Comparison of ENCODE assay signal across 19 cellular contexts in the genomic region with DNA sequence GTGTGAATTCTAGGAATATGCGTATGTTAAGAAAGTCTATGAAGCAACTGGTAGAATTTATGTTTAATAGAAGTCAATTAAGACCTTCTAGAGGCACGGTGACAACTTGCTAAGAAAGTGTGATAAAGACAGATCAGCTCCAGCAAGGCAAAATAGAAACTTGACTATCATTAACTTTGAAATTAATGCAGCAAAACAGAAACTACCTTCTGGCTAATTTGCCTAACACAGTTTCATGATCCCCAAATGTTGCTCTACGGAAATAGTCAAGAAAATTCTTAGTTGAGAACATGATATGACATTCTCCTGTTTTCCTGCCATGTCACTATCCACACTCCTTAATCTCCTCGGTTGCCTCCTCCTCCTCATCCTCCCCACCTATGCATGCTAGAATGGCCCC. TPM values are rescaled to one million over a fixed set of nuclear protein-coding genes. Genes with fewer than 3 reads are reported as not detected.
DNase-seq lines count a peak whose midpoint lies in the region; ATAC-seq, FAIRE-seq and TF ChIP-seq lines count a peak whose summit lies in the region.
"Had no signal": no experiment of that assay in that cellular context is flagged by ENCODE, and none has a peak within 500 bp of the region (broad histone marks: within the 10 kb centered on the region; RNA-seq: fewer than 3 reads in every experiment).

No MANE protein-coding gene starts in this region.

- peaks cover 67% of the 10 kb centered on the region for H3K79me2 ChIP-seq in astrocyte (ENCODE audit: insufficient read depth, low read length)
- peaks cover 76% of the 10 kb centered on the region for H3K79me2 ChIP-seq in hepatocyte

- peaks cover 6% of the 10 kb centered on the region for H4K20me1 ChIP-seq in astrocyte (ENCODE audit: insufficient read depth, low read length)
- H4K20me1 ChIP-seq in hepatocyte (ENCODE audit: insufficient read depth, poor library complexity, severe bottlenecking), result peaks cover 9% of the 10 kb centered on the region

- peaks cover 4% of the 10 kb centered on the region for H3K9me3 Mint-ChIP-seq in astrocyte (ENCODE audit: unreplicated experiment)
- H3K9me3 Mint-ChIP-seq: mesothelial cell of epicardium had no signal

- peaks cover 32% of the 10 kb centered on the region for H3K4me1 ChIP-seq in astrocyte (ENCODE audit: insufficient read depth, low read length)
- H3K4me1 ChIP-seq in hepatocyte (ENCODE audit: insufficient read depth), result peaks cover 6% of the 10 kb centered on the region
- H3K4me1 ChIP-seq: uterus had no signal

- CTCF ChIA-PET in HEK293T (lab: Yijun Ruan, JAX), result no interaction called here

- no peaks in the 10 kb centered on the region for H3K9me2 ChIP-seq in hepatocyte (replicated peaks; ENCODE audit: insufficient read depth)

- FAIRE-seq in astrocyte (lab: Jason Lieb, UNC), result no peak
- FAIRE-seq: keratinocyte had no signal

- H3K9me3 ChIP-seq in astrocyte (ENCODE audit: insufficient read depth, low read depth, low read length), result no peaks in the 10 kb centered on the region
- H3K9me3 ChIP-seq in hepatocyte (ENCODE audit: low read depth), result no peaks in the 10 kb centered on the region
- H3K9me3 ChIP-seq: esophagus squamous epithelium, heart left ventricle, MG63, uterus had no signal

- H3K27me3 ChIP-seq in astrocyte (ENCODE audit: insufficient read depth, low read length), result no peaks in the 10 kb centered on the region
- H3K27me3 ChIP-seq in hepatocyte, result no peaks in the 10 kb centered on the region
- H3K27me3 ChIP-seq: MG63, uterus had no signal

- H3K4me3 Mint-ChIP-seq in astrocyte (ENCODE audit: unreplicated experiment), result no peak overlapping the region
- H3K4me3 Mint-ChIP-seq: mesothelial cell of epicardium had no signal

- in situ Hi-C loops in GM13977 (cut with MboI; ENCODE audit: low pct_unique_long_range_greater_than_20kb, low sequenced_read_pairs, unreplicated experiment), result no loop called here

- H3K27ac ChIP-seq in astrocyte (ENCODE audit: low read depth, low read length) (no peak overlapping the region), hepatocyte (no peak overlapping the region)
- H3K27ac ChIP-seq: esophagus squamous epithelium, heart left ventricle, uterus had no signal

- peak; percentile 28 for ATAC-seq in GM19351 (IDR thresholded peaks at IDR 0.05; ENCODE audit: unreplicated experiment)
- peak; percentile 31 for ATAC-seq in HG03095 (IDR thresholded peaks at IDR 0.05; ENCODE audit: unreplicated experiment)
- ATAC-seq in GM19328 (IDR thresholded peaks at IDR 0.05; ENCODE audit: unreplicated experiment), result no peak
- ATAC-seq: heart left ventricle had no signal

- no peaks in the 10 kb centered on the region for H3K36me3 Mint-ChIP-seq in astrocyte (ENCODE audit: low read depth, unreplicated experiment)
- H3K36me3 Mint-ChIP-seq: mesothelial cell of epicardium had no signal

- POLR2A ChIA-PET in HEK293T (lab: Yijun Ruan, JAX), result no interaction called here

- TF ChIP-seq CTCF in GM13977 (IDR thresholded peaks at IDR 0.05; ENCODE audit: extremely low read depth, insufficient read depth, missing control alignments), result no peak
- no peak for TF ChIP-seq CTCF in astrocyte (IDR thresholded peaks at IDR 0.05; ENCODE audit: insufficient read depth, low read depth, low read length)
- TF ChIP-seq CTCF in hepatocyte (IDR thresholded peaks at IDR 0.05; ENCODE audit: poor library complexity), result no peak

- WGBS in hepatocyte (ENCODE audit: low lambda C conversion rate, missing lambda C conversion rate), result 93% methylated on average over 4 of the region's 4 CpGs

- H3K36me3 ChIP-seq in astrocyte (ENCODE audit: insufficient read depth, low read length) (no peaks in the 10 kb centered on the region), hepatocyte (replicated peaks; ENCODE audit: insufficient read depth, low read depth) (no peaks in the 10 kb centered on the region)
- H3K36me3 ChIP-seq: esophagus squamous epithelium, heart left ventricle, MG63, uterus had no signal

- H3K4me2 ChIP-seq in astrocyte (ENCODE audit: low read length), result no peak overlapping the region
- no peak overlapping the region for H3K4me2 ChIP-seq in hepatocyte

- H3K27me3 Mint-ChIP-seq in astrocyte (ENCODE audit: low read depth, unreplicated experiment), result no peaks in the 10 kb centered on the region

- peak overlapping the region; percentile 6 for H3K27ac Mint-ChIP-seq in astrocyte (ENCODE audit: unreplicated experiment)
- H3K27ac Mint-ChIP-seq: mesothelial cell of epicardium had no signal

- H2AFZ ChIP-seq in astrocyte (ENCODE audit: low read depth, low read length) (no peak overlapping the region), hepatocyte (no peak overlapping the region)

- DNase-seq in GM13977 (ENCODE audit: low spot score), result peak; percentile 24
- no peak for DNase-seq in astrocyte (ENCODE audit: low read depth)
- DNase-seq in mesenteric fat pad (ENCODE audit: low spot score), result no peak
- no peak for DNase-seq in HEK293T (ENCODE audit: extremely low spot score)
- DNase-seq in hepatocyte (ENCODE audit: low spot score), result no peak
- DNase-seq: activated CD4-positive, CD25-positive, alpha-beta regulatory T cell treated with anti-CD3 and anti-CD28 coated beads, Interleukin-2, amount 50 U/mL, for 72 hours; activated naive CD4-positive, alpha-beta T cell; esophagus squamous epithelium; heart left ventricle; MG63; NCI-H2029; NCI-H526 treated with DMSO at 0.1 percent for 48 hours; T-helper 2 cell; uterus had no signal

- peaks cover 29% of the 10 kb centered on the region for H3K4me1 Mint-ChIP-seq in astrocyte (ENCODE audit: low read depth, unreplicated experiment)

- H3K4me3 ChIP-seq in astrocyte (ENCODE audit: insufficient read depth, low read depth, low read length) (no peak overlapping the region), hepatocyte (no peak overlapping the region)
- H3K4me3 ChIP-seq: esophagus squamous epithelium, heart left ventricle, MG63, uterus had no signal

- no peak overlapping the region for H3K9ac ChIP-seq in astrocyte (ENCODE audit: low read length)

TF ChIP-seq in HEK293T, 16 proteins besides CTCF, POLR2A, EP300 and RAD21:
- TF ChIP-seq TARDBP (IDR thresholded peaks at IDR 0.05), result no peak
- TF ChIP-seq HDGF (IDR thresholded peaks at IDR 0.05; ENCODE audit: borderline replicate concordance), result no peak
- TF ChIP-seq, protein P1, sequence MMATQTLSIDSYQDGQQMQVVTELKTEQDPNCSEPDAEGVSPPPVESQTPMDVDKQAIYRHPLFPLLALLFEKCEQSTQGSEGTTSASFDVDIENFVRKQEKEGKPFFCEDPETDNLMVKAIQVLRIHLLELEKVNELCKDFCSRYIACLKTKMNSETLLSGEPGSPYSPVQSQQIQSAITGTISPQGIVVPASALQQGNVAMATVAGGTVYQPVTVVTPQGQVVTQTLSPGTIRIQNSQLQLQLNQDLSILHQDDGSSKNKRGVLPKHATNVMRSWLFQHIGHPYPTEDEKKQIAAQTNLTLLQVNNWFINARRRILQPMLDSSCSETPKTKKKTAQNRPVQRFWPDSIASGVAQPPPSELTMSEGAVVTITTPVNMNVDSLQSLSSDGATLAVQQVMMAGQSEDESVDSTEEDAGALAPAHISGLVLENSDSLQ (IDR thresholded peaks at IDR 0.05), result no peak
- TF ChIP-seq FOXK2 (IDR thresholded peaks at IDR 0.05), result no peak
- TF ChIP-seq ELF4 (IDR thresholded peaks at IDR 0.05), result no peak
- no peak for TF ChIP-seq NFRKB (IDR thresholded peaks at IDR 0.05)
- TF ChIP-seq ZNF384 (IDR thresholded peaks at IDR 0.05), result no peak
- TF ChIP-seq L3MBTL2 (conservative IDR thresholded peaks at IDR 0.05), result no peak
- no peak for TF ChIP-seq LEF1 (IDR thresholded peaks at IDR 0.05; ENCODE audit: borderline replicate concordance)
- no peak for TF ChIP-seq FOXM1 (IDR thresholded peaks at IDR 0.05; ENCODE audit: borderline replicate concordance)
- no peak for TF ChIP-seq ARNT (IDR thresholded peaks at IDR 0.05)
- no peak for TF ChIP-seq BHLHE40 (IDR thresholded peaks at IDR 0.05; ENCODE audit: borderline replicate concordance)
- no peak for TF ChIP-seq FOXA1 (IDR thresholded peaks at IDR 0.05)
- no peak for TF ChIP-seq SUZ12 (IDR thresholded peaks at IDR 0.05)
- TF ChIP-seq CTBP1 (IDR thresholded peaks at IDR 0.05; ENCODE audit: borderline replicate concordance), result no peak
- no peak for TF ChIP-seq SP1 (IDR thresholded peaks at IDR 0.05)
TF ChIP-seq in HEK293T: peak in this region for 0.

RNA-seq across cellular contexts. Expression of a gene that starts 4.2 kb away (rescaled TPM):
- total RNA-seq in astrocyte, result 19.9 and 22.7 TPM in 2 replicates
- 15.4 TPM for total RNA-seq in mesenteric fat pad
- total RNA-seq in hepatocyte, result 24.9 and 26.7 TPM in 2 replicates
- 9.9 and 10.4 TPM in 2 replicates for polyA plus RNA-seq in hepatocyte
